Comparison of ENCODE assay signal across 8 cellular contexts in the genomic region with DNA sequence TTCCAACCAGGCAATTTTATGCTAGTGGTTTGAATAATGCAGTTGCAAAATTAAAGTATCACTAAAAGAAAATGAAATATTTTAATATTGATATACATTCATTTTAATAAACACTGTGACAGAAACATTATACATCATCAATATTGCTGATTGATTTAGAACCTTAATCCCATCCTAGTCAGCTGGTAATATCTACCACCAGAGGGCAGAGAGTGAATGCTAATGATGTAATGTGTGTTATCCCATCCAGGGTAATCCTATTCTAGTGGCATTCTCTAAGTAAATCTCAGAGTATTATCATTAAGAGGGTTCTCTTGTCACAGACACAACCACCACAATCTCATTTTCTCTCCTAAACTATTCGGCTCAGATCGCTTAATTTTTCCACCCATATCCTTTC.
DNase-seq lines count a peak whose midpoint lies in the region; ATAC-seq and TF ChIP-seq lines count a peak whose summit lies in the region.

No MANE protein-coding gene starts in this region.

- WGBS in adrenal gland, 4 donors = 42 to 69% (median 55%) methylated on average over 2 of the region's 2 CpGs

- H3K9me3 ChIP-seq in ascending aorta = no peaks in the 10 kb centered on the region
- H3K9me3 ChIP-seq in adrenal gland (replicated peaks in 1 of 3) = peaks cover 0 to 5% (median 0%) of the 10 kb centered on the region in 3 donors

- peak; percentile 35 for DNase-seq in AML-193 (lab: John Stamatoyannopoulos, UW)
- peak; percentile 8 for DNase-seq in RWPE1 (ENCODE audit: low spot score)
- DNase-seq in iris pigment epithelial cell (ENCODE audit: low read depth) = peak; percentile 16
- DNase-seq in ascending aorta (ENCODE audit: low spot score in 2 of 2) = no peak
- DNase-seq in effector CD8-positive, alpha-beta T cell (lab: John Stamatoyannopoulos, UW) = no peak
- DNase-seq in adrenal gland = no peak
- DNase-seq in EL = no peak

- no peak overlapping the region for H3K27ac ChIP-seq in RWPE1
- no peak overlapping the region for H3K27ac ChIP-seq in ascending aorta
- no peak overlapping the region for H3K27ac ChIP-seq in adrenal gland

- H3K4me1 ChIP-seq in ascending aorta (no peaks in the 10 kb centered on the region), adrenal gland (replicated peaks in 1 of 2) (no peaks in the 10 kb centered on the region)

- CTCF ChIA-PET in RWPE1 (lab: Yijun Ruan, JAX) = no interaction called here

- peak; percentile 41 for ATAC-seq in HG02623 (IDR thresholded peaks at IDR 0.05; ENCODE audit: unreplicated experiment)

- no peak; the same call in 1 of the 2 replicates for TF ChIP-seq CTCF in RWPE1 (conservative IDR thresholded peaks at IDR 0.05; ENCODE audit: low read depth)
- peak in 1 of 3 experiments; percentile 10 for TF ChIP-seq CTCF in ascending aorta (IDR thresholded peaks at IDR 0.05)
- TF ChIP-seq CTCF in adrenal gland (IDR thresholded peaks at IDR 0.05) = peak in 2 of 6 experiments; percentile 20 to 25

- no peaks in the 10 kb centered on the region for H3K36me3 ChIP-seq in ascending aorta
- H3K36me3 ChIP-seq in adrenal gland (replicated peaks in 1 of 2) = no peaks in the 10 kb centered on the region

- intact Hi-C loops in ascending aorta (cut with DNase I) = no loop called here
- intact Hi-C loops in adrenal gland (cut with DNase I) = loop anchor here in 1 of 2 donors (10.0 kb wide), 1 partner anchor 419 kb away; no protein-coding TSS in a partner anchor

- POLR2A ChIA-PET in RWPE1 (lab: Yijun Ruan, JAX; ENCODE audit: low non-redundant PET) = no interaction called here

- TF ChIP-seq POLR2A in adrenal gland (IDR thresholded peaks at IDR 0.05) = no peak

- H3K27me3 ChIP-seq in ascending aorta (no peaks in the 10 kb centered on the region), adrenal gland (no peaks in the 10 kb centered on the region)

- H3K4me3 ChIP-seq in ascending aorta (no peak overlapping the region), adrenal gland (no peak overlapping the region)

Comparison
In these comparisons a context has a peak if more than half of its experiments do, and no peak if none do; other contexts are left out.
1. DNase-seq: peak in AML-193 (2 of 2), RWPE1 (single experiment) and iris pigment epithelial cell (single experiment); none in ascending aorta (0 of 2), effector CD8-positive, alpha-beta T cell (single experiment), adrenal gland (0 of 7) and EL (single experiment).